ENCODE assay signal across 22 cellular contexts in the genomic region with DNA sequence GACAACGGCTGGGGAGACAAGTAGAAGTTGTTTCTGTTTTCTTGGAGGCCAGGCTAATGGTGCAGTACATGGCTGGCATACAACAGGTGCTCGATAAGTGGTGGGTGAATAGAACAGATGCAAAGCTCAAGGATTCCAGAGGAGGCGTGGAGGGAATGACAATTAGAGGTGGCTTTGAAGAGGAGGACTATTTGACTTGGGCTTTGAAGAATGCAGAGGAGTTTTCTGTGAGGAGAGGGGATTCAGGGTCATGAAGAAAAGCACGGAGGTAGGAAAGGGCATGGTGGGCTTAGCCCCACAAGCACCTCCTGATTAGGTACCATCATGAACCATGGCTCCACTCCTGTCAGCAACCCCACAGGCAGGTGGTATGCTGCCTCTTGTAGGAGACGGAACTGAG.
"Had no signal": no experiment of that assay in that cellular context is flagged by ENCODE, and none has a peak within 500 bp of the region (broad histone marks: within the 10 kb centered on the region; RNA-seq: fewer than 3 reads in every experiment).

No MANE protein-coding gene starts in this region.

- H3K4me2 ChIP-seq: smooth muscle cell had no signal

- H3K27ac ChIP-seq: lower lobe of right lung, neutrophil, parathyroid adenoma, right lobe of liver, stomach, tibial artery had no signal

- H3K27ac Mint-ChIP-seq: mesothelial cell of epicardium; naive thymus-derived CD8-positive, alpha-beta T cell; progenitor cell of endocrine pancreas; type B pancreatic cell had no signal

- H3K36me3 ChIP-seq: right lobe of liver had no signal

- H3K4me1 Mint-ChIP-seq: mesothelial cell of epicardium had no signal

- H3K9me3 Mint-ChIP-seq: effector memory CD8-positive, alpha-beta T cell; mesothelial cell of epicardium; naive thymus-derived CD8-positive, alpha-beta T cell; nephron progenitor cell; type B pancreatic cell had no signal

- H3K4me1 ChIP-seq: lower lobe of right lung, parathyroid adenoma, right lobe of liver, stomach, tibial artery had no signal

- H3K36me3 Mint-ChIP-seq: mesothelial cell of epicardium, type B pancreatic cell had no signal

- H3K4me3 Mint-ChIP-seq: effector memory CD8-positive, alpha-beta T cell; mesothelial cell of epicardium; naive thymus-derived CD8-positive, alpha-beta T cell; nephron progenitor cell; type B pancreatic cell had no signal

- H3K9me3 ChIP-seq: lower lobe of right lung, mucosa of descending colon, neutrophil, right lobe of liver, stomach, tibial artery had no signal

- H3K27me3 Mint-ChIP-seq: effector memory CD8-positive, alpha-beta T cell; naive thymus-derived CD8-positive, alpha-beta T cell; type B pancreatic cell had no signal

- H3K4me3 ChIP-seq: lower lobe of right lung, mucosa of descending colon, right lobe of liver, smooth muscle cell, stomach, tibial artery had no signal

- DNase-seq: cerebellar nuclear complex; cortex of kidney; effector memory CD8-positive, alpha-beta T cell; left ventricle myocardium superior; lower lobe of right lung; mucosa of descending colon; naive thymus-derived CD8-positive, alpha-beta T cell; nephron progenitor cell; right lobe of liver; stimulated activated CD4-positive, alpha-beta T cell treated with anti-CD3 and anti-CD28 coated beads, Interleukin-12 subunit alpha, Interleukin-12 subunit beta, amount 100 ng/mL, for 4 hours; stimulated activated CD4-positive, alpha-beta T cell treated with anti-CD3 and anti-CD28 coated beads, Interleukin-1b, Interleukin-23, amount 100 ng/mL, for 48 hours; stimulated activated CD4-positive, alpha-beta T cell treated with anti-CD3 and anti-CD28 coated beads, Interleukin-4, amount 100 ng/mL, for 1 hour; stimulated activated CD8-positive, alpha-beta memory T cell treated with anti-CD3 and anti-CD28 coated beads, Interleukin-4, amount 100 ng/mL, for 48 hours; stimulated activated naive CD4-positive, alpha-beta T cell treated with Interleukin-2 at 50 U/mL for 16 hours; stomach; tibial artery had no signal

- H2AFZ ChIP-seq: parathyroid adenoma had no signal

- H3K9ac ChIP-seq: parathyroid adenoma had no signal

- H3K79me2 ChIP-seq: parathyroid adenoma had no signal

- H3K27me3 ChIP-seq: neutrophil, right lobe of liver, stomach, tibial artery had no signal
